Comparison of ENCODE assay signal across 28 cellular contexts in genomic region chr11:73667906-73668305, GRCh38. TPM values are rescaled to one million over a fixed set of nuclear protein-coding genes. Genes with fewer than 3 reads are reported as not detected.
"Had no signal": no experiment of that assay in that cellular context is flagged by ENCODE, and none has a peak within 500 bp of the region (broad histone marks: within the 10 kb centered on the region; RNA-seq: fewer than 3 reads in every experiment).

No MANE protein-coding gene starts in this region.

- ATAC-seq: activated CD8-positive, alpha-beta T cell treated with anti-CD3 and anti-CD28 coated beads, Interleukin-2, amount 10 ng/mL, durations not matched to agents 7 days and 5 days; body of pancreas; WTC11 had no signal

- H3K27me3 ChIP-seq: ascending aorta, body of pancreas, Peyer's patch, SJCRH30 had no signal

- H3K4me1 ChIP-seq: body of pancreas, Peyer's patch, SJCRH30 had no signal

- H3K9me3 ChIP-seq: ascending aorta, body of pancreas, Peyer's patch, SJCRH30, SK-N-SH had no signal

- H3K9ac ChIP-seq: SK-N-SH had no signal

- H3K4me2 ChIP-seq: SK-N-SH had no signal

- H3K27ac ChIP-seq: ascending aorta, body of pancreas, Peyer's patch, RWPE1, SJCRH30 had no signal

- H3K36me3 ChIP-seq: ascending aorta, Peyer's patch, SJCRH30 had no signal

- H3K4me3 ChIP-seq: ascending aorta, body of pancreas, Peyer's patch, SJCRH30 had no signal

- DNase-seq: activated CD4-positive, alpha-beta T cell treated with anti-CD3 and anti-CD28 coated beads for 48 hours; activated CD4-positive, alpha-beta T cell treated with anti-CD3 and anti-CD28 coated beads, Interleukin-2, amount 50 U/mL, for 4 hours; activated CD4-positive, CD25-positive, alpha-beta regulatory T cell treated with anti-CD3 and anti-CD28 coated beads, Interleukin-2, amount 50 U/mL, for 72 hours; activated CD8-positive, alpha-beta memory T cell treated with anti-CD3 and anti-CD28 coated beads, Interleukin-2, amount 50 U/mL, for 48 hours; activated CD8-positive, alpha-beta T cell treated with anti-CD3 and anti-CD28 coated beads, Interleukin-2, amount 10 ng/mL, durations not matched to agents 7 days and 5 days; activated naive CD4-positive, alpha-beta T cell treated with anti-CD3 and anti-CD28 coated beads, Interleukin-2, amount 50 U/mL, for 16 hours; activated naive CD8-positive, alpha-beta T cell treated with anti-CD3 and anti-CD28 coated beads, Interleukin-2, amount 10 ng/mL, durations not matched to agents 7 days and 5 days; activated T-cell treated with anti-CD3 and anti-CD28 coated beads, Interleukin-2, amount 50 U/mL, for 1 hour; amniotic stem cell; body of pancreas; central memory CD4-positive, alpha-beta T cell; Kasumi-1; NCI-H1092; NCI-H1417 treated with DMSO at 0.1 percent for 48 hours; NCI-H1694; NCI-H2029; NCI-H510A treated with DMSO at 0.1 percent for 48 hours; NCI-H69; NK-92 treated with Interleukin-12 subunit alpha and Interleukin-12 subunit beta, amount 100 ng/mL, for 24 hours; Peyer's patch; Right ventricle myocardium superior; SJCRH30; SK-N-SH; T-helper 1 cell had no signal

RNA-seq across cellular contexts. Expression of gene PLEKHB1, which starts 21.5 kb away (rescaled TPM):
- total RNA-seq: bronchial epithelial cell had no signal
